10 cellular contexts compared by ENCODE assay signal in genomic region chr10:61836233-61836887, GRCh38.
DNase-seq lines count a peak whose midpoint lies in the region; ATAC-seq and TF ChIP-seq lines count a peak whose summit lies in the region.
"Had no signal": no experiment of that assay in that cellular context is flagged by ENCODE, and none has a peak within 500 bp of the region (broad histone marks: within the 10 kb centered on the region; RNA-seq: fewer than 3 reads in every experiment).

No MANE protein-coding gene starts in this region.

- H3K27me3 ChIP-seq in hepatocyte (no peaks in the 10 kb centered on the region), spleen (replicated peaks in 1 of 7) (no peaks in the 10 kb centered on the region), thyroid gland (no peaks in the 10 kb centered on the region)

- TF ChIP-seq POLR2A in spleen (IDR thresholded peaks at IDR 0.05): no peak
- no peak for TF ChIP-seq POLR2A in thyroid gland (IDR thresholded peaks at IDR 0.05)

- peak overlapping the region; percentile 62 for H3K4me2 ChIP-seq in hepatocyte

- H3K79me2 ChIP-seq in hepatocyte: no peaks in the 10 kb centered on the region

- no peak for ATAC-seq in activated T-helper 17 cell treated with anti-CD3 and anti-CD28 coated beads, Interleukin-2, amount 50 U/mL, for 72 hours (replicated peaks)
- no peak for ATAC-seq in GM18867 (IDR thresholded peaks at IDR 0.05; ENCODE audit: unreplicated experiment)
- ATAC-seq in HG02642 (IDR thresholded peaks at IDR 0.05; ENCODE audit: poor library complexity, unreplicated experiment): no peak

- TF ChIP-seq CTCF in hepatocyte (IDR thresholded peaks at IDR 0.05; ENCODE audit: poor library complexity) (no peak), spleen (IDR thresholded peaks at IDR 0.05 in 8 of 11, conservative IDR thresholded peaks at IDR 0.05 in 3 of 11) (no peak), thyroid gland (IDR thresholded peaks at IDR 0.05) (no peak)

- H3K27me3 Mint-ChIP-seq in activated T-helper 17 cell treated with anti-CD3 and anti-CD28 coated beads, Interleukin-2, amount 50 U/mL, for 72 hours: no peaks in the 10 kb centered on the region
- H3K27me3 Mint-ChIP-seq: activated naive CD8-positive, alpha-beta T cell had no signal

- no peaks in the 10 kb centered on the region for H4K20me1 ChIP-seq in hepatocyte (ENCODE audit: insufficient read depth, poor library complexity, severe bottlenecking)

- peak overlapping the region; percentile 3 for H2AFZ ChIP-seq in hepatocyte

- H3K9me3 ChIP-seq in hepatocyte (ENCODE audit: low read depth) (no peaks in the 10 kb centered on the region), spleen (no peaks in the 10 kb centered on the region), thyroid gland (no peaks in the 10 kb centered on the region)

- no peak overlapping the region for H3K27ac Mint-ChIP-seq in activated T-helper 17 cell treated with anti-CD3 and anti-CD28 coated beads, Interleukin-2, amount 50 U/mL, for 72 hours
- H3K27ac Mint-ChIP-seq: activated naive CD8-positive, alpha-beta T cell had no signal

- WGBS in hepatocyte (ENCODE audit: low lambda C conversion rate, missing lambda C conversion rate): 28% methylated on average over 4 of the region's 4 CpGs
- 64 to 69% (median 67%) methylated on average over 4 of the region's 4 CpGs for WGBS in spleen, 5 donors
- WGBS in thyroid gland, 2 donors: 71 to 84% methylated on average over 4 of the region's 4 CpGs

- H3K4me3 ChIP-seq in hepatocyte: no peak overlapping the region
- H3K4me3 ChIP-seq in spleen: no peak overlapping the region
- H3K4me3 ChIP-seq in thyroid gland (replicated peaks in 1 of 3): no peak overlapping the region

- DNase-seq in HT-29 (ENCODE audit: low spot score) (peak; percentile 64), hepatocyte (ENCODE audit: low spot score) (no peak), spleen (no peak), NCI-H2196 (lab: John Stamatoyannopoulos, UW; ENCODE audit: unreplicated experiment) (no peak), thyroid gland (no peak)
- DNase-seq: stimulated activated CD8-positive, alpha-beta memory T cell treated with anti-CD3 and anti-CD28 coated beads, Interleukin-4, amount 100 ng/mL, for 48 hours had no signal

- peak overlapping the region; percentile 80 for H3K27ac ChIP-seq in hepatocyte
- H3K27ac ChIP-seq in spleen: peak overlapping the region in 5 of 8 donors; percentile 19 to 41 (median 32)
- H3K27ac ChIP-seq in thyroid gland: peak overlapping the region in 1 of 3 donors; percentile 11

- H3K9me3 Mint-ChIP-seq in activated T-helper 17 cell treated with anti-CD3 and anti-CD28 coated beads, Interleukin-2, amount 50 U/mL, for 72 hours: no peaks in the 10 kb centered on the region

- no peaks in the 10 kb centered on the region for H3K9me2 ChIP-seq in hepatocyte (replicated peaks; ENCODE audit: insufficient read depth)

- peak overlapping the region; percentile 12 for H3K4me3 Mint-ChIP-seq in activated T-helper 17 cell treated with anti-CD3 and anti-CD28 coated beads, Interleukin-2, amount 50 U/mL, for 72 hours

- H3K4me1 Mint-ChIP-seq in activated T-helper 17 cell treated with anti-CD3 and anti-CD28 coated beads, Interleukin-2, amount 50 U/mL, for 72 hours: peaks cover 6% of the 10 kb centered on the region

- no peaks in the 10 kb centered on the region for H3K36me3 ChIP-seq in hepatocyte (replicated peaks; ENCODE audit: insufficient read depth, low read depth)
- no peaks in the 10 kb centered on the region for H3K36me3 ChIP-seq in spleen
- H3K36me3 ChIP-seq in thyroid gland: no peaks in the 10 kb centered on the region

- no peaks in the 10 kb centered on the region for H3K36me3 Mint-ChIP-seq in activated T-helper 17 cell treated with anti-CD3 and anti-CD28 coated beads, Interleukin-2, amount 50 U/mL, for 72 hours (ENCODE audit: low read depth)
- H3K36me3 Mint-ChIP-seq: activated naive CD8-positive, alpha-beta T cell had no signal

- H3K4me1 ChIP-seq in hepatocyte (ENCODE audit: insufficient read depth) (peaks cover 48% of the 10 kb centered on the region), spleen (peaks cover 0 to 14% (median 0%) of the 10 kb centered on the region in 6 donors), thyroid gland (peaks cover 12 to 26% of the 10 kb centered on the region in 2 donors)

- intact Hi-C loops in spleen (cut with DNase I; ENCODE audit: low total_unique reads) (no loop called here), thyroid gland (cut with DNase I) (no loop called here)
